Comparison of ENCODE assay signal across 10 cellular contexts in genomic region chr17:79919164-79919585, GRCh38.
DNase-seq lines count a peak whose midpoint lies in the region; ATAC-seq and TF ChIP-seq lines count a peak whose summit lies in the region.
"Had no signal": no experiment of that assay in that cellular context is flagged by ENCODE, and none has a peak within 500 bp of the region (broad histone marks: within the 10 kb centered on the region; RNA-seq: fewer than 3 reads in every experiment).

No MANE protein-coding gene starts in this region.

- no peaks in the 10 kb centered on the region for H3K9me3 ChIP-seq in Panc1 (ENCODE audit: control insufficient read depth, insufficient read depth, low read depth, low read length)

- H3K27ac ChIP-seq in Panc1 (ENCODE audit: low read length): no peak overlapping the region

- no TSS peak for BruUV-seq in Panc1 (replicated peaks; lab: Mats Ljungman, UMichigan)

- no peaks in the 10 kb centered on the region for H3K36me3 ChIP-seq in Panc1 (ENCODE audit: control insufficient read depth, insufficient read depth, low read length)

- no peak overlapping the region for H3K4me3 Mint-ChIP-seq in activated CD8-positive, alpha-beta memory T cell treated with anti-CD3 and anti-CD28 coated beads, Interleukin-2, amount 10 ng/mL, durations not matched to agents 7 days and 5 days

- POLR2A ChIA-PET in Panc1 (lab: Charles Lee): interaction anchor here (0.6 kb wide), 2 partner anchors 143 to 153 kb away, joined by 5 to 7 read pairs; no protein-coding TSS in a partner anchor

- no peak overlapping the region for H3K27ac Mint-ChIP-seq in activated CD8-positive, alpha-beta memory T cell treated with anti-CD3 and anti-CD28 coated beads, Interleukin-2, amount 10 ng/mL, durations not matched to agents 7 days and 5 days

- no peaks in the 10 kb centered on the region for H3K27me3 ChIP-seq in Panc1 (ENCODE audit: control insufficient read depth, insufficient read depth, low read length)

- H3K27me3 Mint-ChIP-seq in activated CD8-positive, alpha-beta memory T cell treated with anti-CD3 and anti-CD28 coated beads, Interleukin-2, amount 10 ng/mL, durations not matched to agents 7 days and 5 days: peaks cover 2% of the 10 kb centered on the region

- peaks cover 26% of the 10 kb centered on the region for H3K4me1 ChIP-seq in Panc1 (ENCODE audit: control insufficient read depth, insufficient read depth, low read length)

- ATAC-seq in Panc1 (peak; percentile 81), omental fat pad (ENCODE audit: low FRiP score) (peak; percentile 83), HG03442 (IDR thresholded peaks at IDR 0.05; ENCODE audit: unreplicated experiment) (no peak)
- ATAC-seq in activated CD8-positive, alpha-beta memory T cell treated with anti-CD3 and anti-CD28 coated beads, Interleukin-2, amount 10 ng/mL, durations not matched to agents 7 days and 5 days: no peak

- intact Hi-C loops in Panc1 (cut with micrococcal nuclease; ENCODE audit: unreplicated experiment): loop anchor here (10.0 kb wide), 1 partner anchor 74 kb away; no protein-coding TSS in a partner anchor

- in situ Hi-C loops in Panc1 (cut with HindIII; ENCODE audit: low pct_unique_long_range_greater_than_20kb, low sequenced_read_pairs): no loop called here

- TF ChIP-seq CTCF in Panc1 (IDR thresholded peaks at IDR 0.05) (no peak), fibroblast of the aortic adventitia (IDR thresholded peaks at IDR 0.05; ENCODE audit: insufficient read depth, low read length) (no peak), omental fat pad (IDR thresholded peaks at IDR 0.05) (no peak)

- DNase-seq in Ammon's horn (ENCODE audit: low spot score): peak; percentile 96
- no peak for DNase-seq in Panc1 (ENCODE audit: low read depth, low spot score)
- DNase-seq in fibroblast of the aortic adventitia (ENCODE audit: low read depth): peak; percentile 36
- peak; percentile 42 for DNase-seq in omental fat pad (ENCODE audit: low spot score)
- DNase-seq in activated CD8-positive, alpha-beta memory T cell treated with anti-CD3 and anti-CD28 coated beads, Interleukin-2, amount 10 ng/mL, durations not matched to agents 7 days and 5 days: no peak
- DNase-seq in activated CD8-positive, alpha-beta memory T cell treated with anti-CD3 and anti-CD28 coated beads, Interleukin-2, amount 50 U/mL, for 4 hours: no peak
- no peak for DNase-seq in activated CD4-positive, alpha-beta T cell treated with anti-CD3 and anti-CD28 coated beads, Interleukin-2, amount 50 U/mL, for 48 hours
- DNase-seq: activated T-cell treated with anti-CD3 and anti-CD28 coated beads for 4 hours, NCI-H1105 had no signal

- H3K36me3 Mint-ChIP-seq in activated CD8-positive, alpha-beta memory T cell treated with anti-CD3 and anti-CD28 coated beads, Interleukin-2, amount 10 ng/mL, durations not matched to agents 7 days and 5 days: no peaks in the 10 kb centered on the region

- CTCF ChIA-PET in Panc1 (lab: Charles Lee): interaction anchor here (0.6 kb wide), 2 partner anchors 41 to 143 kb away, joined by 3 to 5 read pairs; no protein-coding TSS in a partner anchor
- CTCF ChIA-PET in activated CD8-positive, alpha-beta memory T cell treated with anti-CD3 and anti-CD28 coated beads, Interleukin-2, amount 10 ng/mL, durations not matched to agents 7 days and 5 days (lab: Charles Lee): interaction anchor here (0.6 to 1.0 kb wide), 2 partner anchors 73 to 1466 kb away, joined by 3 read pairs; no protein-coding TSS in a partner anchor

- no peaks in the 10 kb centered on the region for H3K9me3 Mint-ChIP-seq in activated CD8-positive, alpha-beta memory T cell treated with anti-CD3 and anti-CD28 coated beads, Interleukin-2, amount 10 ng/mL, durations not matched to agents 7 days and 5 days (ENCODE audit: low read depth)

- peaks cover 5% of the 10 kb centered on the region for H3K4me1 Mint-ChIP-seq in activated CD8-positive, alpha-beta memory T cell treated with anti-CD3 and anti-CD28 coated beads, Interleukin-2, amount 10 ng/mL, durations not matched to agents 7 days and 5 days

- H3K4me3 ChIP-seq in Panc1 (ENCODE audit: low read depth in 2 of 2, low read length in 2 of 2) (peak overlapping the region in 1 of 2 experiments; percentile 17; a peak in 1 of 4 replicates), fibroblast of the aortic adventitia (ENCODE audit: low read depth, low read length) (no peak overlapping the region)

Comparison
In these comparisons a context has a peak if more than half of its experiments do, and no peak if none do; other contexts are left out.
1. DNase-seq: peak in Ammon's horn (single experiment), fibroblast of the aortic adventitia (single experiment) and omental fat pad (single experiment); none in Panc1 (single experiment), activated CD8-positive, alpha-beta memory T cell treated with anti-CD3 and anti-CD28 coated beads, Interleukin-2, amount 10 ng/mL, durations not matched to agents 7 days and 5 days (single experiment), activated CD8-positive, alpha-beta memory T cell treated with anti-CD3 and anti-CD28 coated beads, Interleukin-2, amount 50 U/mL, for 4 hours (single experiment) and activated CD4-positive, alpha-beta T cell treated with anti-CD3 and anti-CD28 coated beads, Interleukin-2, amount 50 U/mL, for 48 hours (0 of 2).
2. ATAC-seq: peak in Panc1 (single experiment) and omental fat pad (single experiment); none in activated CD8-positive, alpha-beta memory T cell treated with anti-CD3 and anti-CD28 coated beads, Interleukin-2, amount 10 ng/mL, durations not matched to agents 7 days and 5 days (single experiment) and HG03442 (single experiment).